Comparison of ENCODE assay signal across 30 cellular contexts in the genomic region with DNA sequence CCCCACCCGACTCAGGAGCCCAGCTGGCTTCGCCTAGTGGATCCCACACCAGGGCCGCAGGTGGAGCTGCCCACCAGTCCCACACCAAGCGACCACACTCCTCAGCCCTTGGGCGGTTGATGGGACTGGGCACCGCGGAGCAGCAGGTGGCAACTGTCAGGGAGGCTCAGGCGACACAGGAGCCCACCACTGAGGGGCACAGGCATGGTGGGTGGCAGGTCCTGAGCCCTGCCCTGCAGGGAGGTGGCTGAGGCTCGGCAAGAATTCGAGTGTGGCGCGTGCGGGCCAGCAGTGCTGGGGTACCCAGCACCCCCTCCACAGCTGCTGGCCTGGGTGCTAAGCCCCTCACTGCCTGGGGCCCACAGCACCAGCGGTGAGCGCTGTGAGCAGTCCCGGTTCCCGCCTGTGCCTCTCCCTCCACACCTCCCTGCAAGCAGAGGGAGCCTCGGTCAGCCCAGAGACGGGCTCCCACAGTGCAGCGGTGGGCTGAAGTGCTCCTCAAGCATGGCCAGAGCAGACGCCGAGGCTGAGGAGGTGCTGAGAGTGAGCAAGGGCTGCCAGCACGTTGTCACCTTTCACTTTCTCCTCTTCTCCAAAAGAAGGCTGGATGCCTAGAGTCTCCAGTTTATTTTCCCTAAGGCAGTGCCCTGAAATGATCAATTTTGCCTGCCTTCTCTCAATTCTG.
"Had no signal": no experiment of that assay in that cellular context is flagged by ENCODE, and none has a peak within 500 bp of the region (broad histone marks: within the 10 kb centered on the region; RNA-seq: fewer than 3 reads in every experiment).

No MANE protein-coding gene starts in this region.

- H3K4me1 ChIP-seq: colonic mucosa, esophagus squamous epithelium, gastroesophageal sphincter had no signal

- H3K27me3 ChIP-seq: brain microvascular endothelial cell, colonic mucosa, esophagus squamous epithelium, gastroesophageal sphincter had no signal

- ATAC-seq: activated CD4-positive, CD25-positive, alpha-beta regulatory T cell treated with anti-CD3 and anti-CD28 coated beads, Interleukin-2, amount 50 U/mL, for 24 hours; activated CD8-positive, alpha-beta T cell treated with anti-CD3 and anti-CD28 coated beads for 36 hours; activated T-cell treated with anti-CD3 and anti-CD28 coated beads, Interleukin-2, amount 50 U/mL, for 4 hours; activated T-helper 17 cell treated with anti-CD3 and anti-CD28 coated beads, Interleukin-2, amount 50 U/mL, for 72 hours; gastroesophageal sphincter; T-helper 17 cell had no signal

- DNase-seq: activated B cell treated with CpG ODN at 0.5 μM for 24 hours; activated CD4-positive, alpha-beta T cell treated with anti-CD3 and anti-CD28 coated beads for 48 hours; activated CD4-positive, alpha-beta T cell treated with anti-CD3 and anti-CD28 coated beads, Interleukin-2, amount 50 U/mL, for 1 hour; activated CD4-positive, alpha-beta T cell treated with anti-CD3 and anti-CD28 coated beads, Interleukin-2, amount 50 U/mL, for 48 hours; activated CD8-positive, alpha-beta memory T cell treated with anti-CD3 and anti-CD28 coated beads for 24 hours; activated CD8-positive, alpha-beta T cell treated with anti-CD3 and anti-CD28 coated beads for 36 hours; activated effector memory CD4-positive, alpha-beta T cell treated with Interleukin-2 at 50 U/mL for 16 hours; activated gamma-delta T cell treated with Interleukin-2 at 50 U/mL for 16 hours; activated naive CD4-positive, alpha-beta T cell treated with anti-CD3 and anti-CD28 coated beads, Interleukin-2, amount 50 U/mL, for 16 hours; activated naive CD4-positive, alpha-beta T cell treated with Interleukin-2 at 50 U/mL for 16 hours; activated T-cell treated with anti-CD3 and anti-CD28 coated beads, Interleukin-2, amount 50 U/mL, for 4 hours; amniotic stem cell; brain microvascular endothelial cell; central memory CD4-positive, alpha-beta T cell; cerebellar nuclear complex; colonic mucosa; effector CD8-positive, alpha-beta T cell; esophagus squamous epithelium; foreskin melanocyte; T-helper 1 cell; T-helper 17 cell; T1000; WERI-Rb-1 had no signal

- H3K36me3 ChIP-seq: brain microvascular endothelial cell, colonic mucosa, esophagus squamous epithelium, gastroesophageal sphincter, WERI-Rb-1 had no signal

- FAIRE-seq: astrocyte, endometrium, endothelial cell of umbilical vein had no signal

- H3K4me3 ChIP-seq: colonic mucosa, esophagus squamous epithelium, gastroesophageal sphincter had no signal

- H3K9me3 ChIP-seq: colonic mucosa had no signal

- H3K27ac ChIP-seq: brain microvascular endothelial cell, colonic mucosa, epithelial cell of prostate, esophagus squamous epithelium, gastroesophageal sphincter, WERI-Rb-1 had no signal
